In the genomic region with DNA sequence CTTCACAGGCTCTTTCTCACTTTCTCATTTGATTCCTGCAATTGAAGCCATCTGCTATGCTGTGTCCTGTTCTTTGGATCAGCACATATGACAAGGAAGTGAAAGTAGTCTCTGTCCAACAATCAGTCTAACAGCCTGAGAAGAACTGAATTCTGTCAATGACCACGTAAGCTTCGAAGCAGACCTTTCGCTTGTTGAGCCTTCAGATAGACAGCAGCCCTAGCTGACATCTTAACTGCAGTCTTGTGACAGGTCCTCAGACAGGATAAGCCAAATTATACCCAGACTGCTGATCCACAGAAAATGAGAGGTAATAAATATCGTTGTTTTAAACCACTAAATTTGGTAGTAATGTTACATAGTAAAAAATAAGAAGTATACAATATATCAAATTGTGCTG, we compare ENCODE assay signal across 16 cellular contexts.
"Had no signal": no experiment of that assay in that cellular context is flagged by ENCODE, and none has a peak within 500 bp of the region (broad histone marks: within the 10 kb centered on the region; RNA-seq: fewer than 3 reads in every experiment).

No MANE protein-coding gene starts in this region.

- H3K36me3 ChIP-seq: heart right ventricle, ovary, sigmoid colon, thoracic aorta, uterus had no signal

- H3K4me1 ChIP-seq: heart right ventricle, sigmoid colon, uterus had no signal

- H3K4me3 ChIP-seq: heart right ventricle, lung, ovary, sigmoid colon, thoracic aorta, uterus had no signal

- ATAC-seq: activated CD4-positive, CD25-positive, alpha-beta regulatory T cell treated with anti-CD3 and anti-CD28 coated beads, Interleukin-2, amount 50 U/mL, for 24 hours; heart right ventricle; left cardiac atrium had no signal

- H3K9me3 ChIP-seq: ovary, uterus had no signal

- DNase-seq: activated CD4-positive, alpha-beta T cell treated with anti-CD3 and anti-CD28 coated beads, Interleukin-2, amount 50 U/mL, for 1 hour; activated naive CD8-positive, alpha-beta T cell treated with anti-CD3 and anti-CD28 coated beads for 36 hours; aorta; foreskin melanocyte; heart right ventricle; left cardiac atrium; midbrain; ovary; sigmoid colon; stimulated activated CD4-positive, alpha-beta T cell treated with anti-CD3 and anti-CD28 coated beads, Interleukin-1b, Interleukin-23, amount 100 ng/mL, for 48 hours; uterus had no signal

- H3K27ac ChIP-seq: epithelial cell of prostate, heart right ventricle, ovary, sigmoid colon, thoracic aorta, uterus had no signal

- FAIRE-seq: bronchial epithelial cell had no signal

- H3K27me3 ChIP-seq: heart right ventricle, ovary, sigmoid colon, uterus had no signal
